In the genomic region with DNA sequence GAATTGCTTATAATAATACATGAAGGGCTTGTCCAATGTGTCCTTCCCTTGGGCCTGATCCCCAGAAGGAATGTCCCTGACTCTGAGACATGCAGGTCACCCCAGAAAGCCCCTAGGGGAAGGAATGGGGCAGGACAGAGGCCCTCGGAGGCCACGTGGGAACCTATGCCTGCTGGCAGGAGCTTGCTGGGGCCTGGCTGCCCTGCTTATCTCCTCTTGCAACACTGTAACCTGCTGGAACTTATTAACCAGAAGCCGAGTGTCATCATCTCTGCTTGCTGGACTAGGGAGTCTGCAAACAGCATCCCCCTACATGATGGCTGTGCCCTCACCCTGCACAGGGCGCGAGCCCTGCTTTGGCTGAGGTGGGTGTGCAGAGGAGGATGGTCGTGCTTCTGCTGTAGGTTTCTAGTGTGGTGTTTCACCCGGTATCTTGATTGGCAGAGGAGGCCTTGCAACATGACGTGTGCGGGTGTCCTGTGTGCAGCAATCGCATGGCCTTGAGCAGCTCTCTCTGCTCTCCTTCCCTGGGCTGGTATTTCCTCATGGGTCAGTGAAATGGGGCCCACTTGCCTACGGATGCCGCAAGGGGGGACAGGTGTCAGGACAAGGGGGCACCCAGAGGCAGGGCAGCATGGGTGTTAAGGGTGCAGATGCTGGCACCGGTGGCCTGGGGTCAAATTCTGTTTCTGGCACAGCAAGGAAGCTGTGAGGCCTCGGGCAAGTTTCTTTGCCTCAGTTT, we compare ENCODE assay signal across 1 cellular context.
A peak's percentile ranks its signal among the peaks of the same experiment; 100 is the strongest.
TF ChIP-seq lines count a peak whose summit lies in the region.

No MANE protein-coding gene starts in this region.

TF ChIP-seq in HepG2, 621 proteins besides CTCF, POLR2A, EP300 and RAD21 (continued from another document and continues in another):
- TF ChIP-seq, protein P1, sequence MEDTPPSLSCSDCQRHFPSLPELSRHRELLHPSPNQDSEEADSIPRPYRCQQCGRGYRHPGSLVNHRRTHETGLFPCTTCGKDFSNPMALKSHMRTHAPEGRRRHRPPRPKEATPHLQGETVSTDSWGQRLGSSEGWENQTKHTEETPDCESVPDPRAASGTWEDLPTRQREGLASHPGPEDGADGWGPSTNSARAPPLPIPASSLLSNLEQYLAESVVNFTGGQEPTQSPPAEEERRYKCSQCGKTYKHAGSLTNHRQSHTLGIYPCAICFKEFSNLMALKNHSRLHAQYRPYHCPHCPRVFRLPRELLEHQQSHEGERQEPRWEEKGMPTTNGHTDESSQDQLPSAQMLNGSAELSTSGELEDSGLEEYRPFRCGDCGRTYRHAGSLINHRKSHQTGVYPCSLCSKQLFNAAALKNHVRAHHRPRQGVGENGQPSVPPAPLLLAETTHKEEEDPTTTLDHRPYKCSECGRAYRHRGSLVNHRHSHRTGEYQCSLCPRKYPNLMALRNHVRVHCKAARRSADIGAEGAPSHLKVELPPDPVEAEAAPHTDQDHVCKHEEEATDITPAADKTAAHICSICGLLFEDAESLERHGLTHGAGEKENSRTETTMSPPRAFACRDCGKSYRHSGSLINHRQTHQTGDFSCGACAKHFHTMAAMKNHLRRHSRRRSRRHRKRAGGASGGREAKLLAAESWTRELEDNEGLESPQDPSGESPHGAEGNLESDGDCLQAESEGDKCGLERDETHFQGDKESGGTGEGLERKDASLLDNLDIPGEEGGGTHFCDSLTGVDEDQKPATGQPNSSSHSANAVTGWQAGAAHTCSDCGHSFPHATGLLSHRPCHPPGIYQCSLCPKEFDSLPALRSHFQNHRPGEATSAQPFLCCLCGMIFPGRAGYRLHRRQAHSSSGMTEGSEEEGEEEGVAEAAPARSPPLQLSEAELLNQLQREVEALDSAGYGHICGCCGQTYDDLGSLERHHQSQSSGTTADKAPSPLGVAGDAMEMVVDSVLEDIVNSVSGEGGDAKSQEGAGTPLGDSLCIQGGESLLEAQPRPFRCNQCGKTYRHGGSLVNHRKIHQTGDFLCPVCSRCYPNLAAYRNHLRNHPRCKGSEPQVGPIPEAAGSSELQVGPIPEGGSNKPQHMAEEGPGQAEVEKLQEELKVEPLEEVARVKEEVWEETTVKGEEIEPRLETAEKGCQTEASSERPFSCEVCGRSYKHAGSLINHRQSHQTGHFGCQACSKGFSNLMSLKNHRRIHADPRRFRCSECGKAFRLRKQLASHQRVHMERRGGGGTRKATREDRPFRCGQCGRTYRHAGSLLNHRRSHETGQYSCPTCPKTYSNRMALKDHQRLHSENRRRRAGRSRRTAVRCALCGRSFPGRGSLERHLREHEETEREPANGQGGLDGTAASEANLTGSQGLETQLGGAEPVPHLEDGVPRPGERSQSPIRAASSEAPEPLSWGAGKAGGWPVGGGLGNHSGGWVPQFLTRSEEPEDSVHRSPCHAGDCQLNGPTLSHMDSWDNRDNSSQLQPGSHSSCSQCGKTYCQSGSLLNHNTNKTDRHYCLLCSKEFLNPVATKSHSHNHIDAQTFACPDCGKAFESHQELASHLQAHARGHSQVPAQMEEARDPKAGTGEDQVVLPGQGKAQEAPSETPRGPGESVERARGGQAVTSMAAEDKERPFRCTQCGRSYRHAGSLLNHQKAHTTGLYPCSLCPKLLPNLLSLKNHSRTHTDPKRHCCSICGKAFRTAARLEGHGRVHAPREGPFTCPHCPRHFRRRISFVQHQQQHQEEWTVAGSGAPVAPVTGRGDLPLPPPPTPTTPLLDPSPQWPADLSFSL (CRISPR knock-in tag; IDR thresholded peaks at IDR 0.05), result peak; percentile 42; the same call in 1 of the 2 replicates
- TF ChIP-seq GABPA (IDR thresholded peaks at IDR 0.05; ENCODE audit: low read depth, low read length), result no peak
- TF ChIP-seq GABPA (CRISPR knock-in tag; IDR thresholded peaks at IDR 0.05; ENCODE audit: low read depth), result no peak
- no peak for TF ChIP-seq ZNF367 (CRISPR knock-in tag; IDR thresholded peaks at IDR 0.05; ENCODE audit: borderline replicate concordance)
- TF ChIP-seq RFX5 (IDR thresholded peaks at IDR 0.05; ENCODE audit: low read depth, low read length), result no peak
- TF ChIP-seq CENPBD1 (CRISPR knock-in tag; IDR thresholded peaks at IDR 0.05; ENCODE audit: borderline replicate concordance, low read depth), result no peak; the same call in 1 of the 2 replicates
- TF ChIP-seq ZNF776 (CRISPR knock-in tag; IDR thresholded peaks at IDR 0.05), result no peak
- TF ChIP-seq HNRNPL (IDR thresholded peaks at IDR 0.05; ENCODE audit: low read depth, low read length), result peak; percentile 80; the same call in 1 of the 2 replicates
- TF ChIP-seq HOMEZ (CRISPR knock-in tag; IDR thresholded peaks at IDR 0.05; ENCODE audit: low read depth), result peak; percentile 41; the same call in 1 of the 2 replicates
- TF ChIP-seq ZNF232 (CRISPR knock-in tag; IDR thresholded peaks at IDR 0.05; ENCODE audit: borderline replicate concordance), result 0 out of 2 replicates have a peak, but pooled peaks have one; percentile 78
- peak; percentile 60 for TF ChIP-seq ETV5 (CRISPR knock-in tag; IDR thresholded peaks at IDR 0.05; ENCODE audit: borderline replicate concordance)
- no peak for TF ChIP-seq NR3C1 (CRISPR knock-in tag; IDR thresholded peaks at IDR 0.05)
- TF ChIP-seq ZNF234 (CRISPR knock-in tag; conservative IDR thresholded peaks at IDR 0.05), result 0 out of 2 replicates have a peak, but pooled peaks have one; percentile 35
- no peak for TF ChIP-seq FIP1L1 (IDR thresholded peaks at IDR 0.05; ENCODE audit: borderline replicate concordance, insufficient read depth, low read depth, low read length)
- TF ChIP-seq CHD2 (IDR thresholded peaks at IDR 0.05; ENCODE audit: low read depth, low read length), result no peak
- TF ChIP-seq ZFP1 (CRISPR knock-in tag; IDR thresholded peaks at IDR 0.05), result peak; percentile 52; the same call in 1 of the 2 replicates
- TF ChIP-seq ZNF576 (CRISPR knock-in tag; IDR thresholded peaks at IDR 0.05), result no peak
- peak; percentile 88; the same call in 1 of the 2 replicates for TF ChIP-seq ZNF547 (CRISPR knock-in tag; IDR thresholded peaks at IDR 0.05)
- TF ChIP-seq TAF1 (CRISPR knock-in tag; IDR thresholded peaks at IDR 0.05), result peak; percentile 60; the same call in 1 of the 2 replicates
- TF ChIP-seq SMYD3 (CRISPR knock-in tag; IDR thresholded peaks at IDR 0.05), result no peak
- TF ChIP-seq KDM2A (CRISPR knock-in tag; IDR thresholded peaks at IDR 0.05; ENCODE audit: borderline replicate concordance, low read depth), result peak; percentile 78
- TF ChIP-seq, protein P2, sequence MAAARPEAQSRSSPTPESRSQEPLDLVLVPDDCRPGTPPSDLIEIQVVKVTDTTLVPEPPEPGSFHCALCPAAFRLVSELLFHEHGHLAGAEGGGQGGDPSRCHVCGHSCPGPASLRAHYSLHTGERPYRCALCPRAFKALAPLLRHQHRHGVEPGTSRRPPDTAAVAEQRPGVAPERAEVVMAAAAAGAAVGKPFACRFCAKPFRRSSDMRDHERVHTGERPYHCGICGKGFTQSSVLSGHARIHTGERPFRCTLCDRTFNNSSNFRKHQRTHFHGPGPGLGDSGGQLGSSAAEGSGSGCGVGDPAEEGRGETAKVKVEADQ (CRISPR knock-in tag; IDR thresholded peaks at IDR 0.05; ENCODE audit: borderline replicate concordance), result peak; percentile 52; the same call in 1 of the 2 replicates
- TF ChIP-seq TCF7 (IDR thresholded peaks at IDR 0.05; ENCODE audit: low read depth), result peak; percentile 16; the same call in 1 of the 2 replicates
- TF ChIP-seq CEBPG (CRISPR knock-in tag; IDR thresholded peaks at IDR 0.05), result peak; percentile 95
- peak; percentile 88 for TF ChIP-seq ZFY (CRISPR knock-in tag; IDR thresholded peaks at IDR 0.05)
- peak; percentile 68; the same call in 1 of the 2 replicates for TF ChIP-seq ZNF614 (CRISPR knock-in tag; IDR thresholded peaks at IDR 0.05; ENCODE audit: borderline replicate concordance)
- 0 out of 2 replicates have a peak, but pooled peaks have one; percentile 66 for TF ChIP-seq ZNF274 (CRISPR knock-in tag; IDR thresholded peaks at IDR 0.05)
- TF ChIP-seq RNF2 (conservative IDR thresholded peaks at IDR 0.05; ENCODE audit: low read depth), result 0 out of 2 replicates have a peak, but pooled peaks have one; percentile 42
- no peak for TF ChIP-seq ZNF570 (CRISPR knock-in tag; IDR thresholded peaks at IDR 0.05; ENCODE audit: borderline replicate concordance)
- TF ChIP-seq, protein P3, sequence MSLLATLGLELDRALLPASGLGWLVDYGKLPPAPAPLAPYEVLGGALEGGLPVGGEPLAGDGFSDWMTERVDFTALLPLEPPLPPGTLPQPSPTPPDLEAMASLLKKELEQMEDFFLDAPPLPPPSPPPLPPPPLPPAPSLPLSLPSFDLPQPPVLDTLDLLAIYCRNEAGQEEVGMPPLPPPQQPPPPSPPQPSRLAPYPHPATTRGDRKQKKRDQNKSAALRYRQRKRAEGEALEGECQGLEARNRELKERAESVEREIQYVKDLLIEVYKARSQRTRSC (CRISPR knock-in tag; IDR thresholded peaks at IDR 0.05; ENCODE audit: low read depth), result 0 out of 2 replicates have a peak, but pooled peaks have one; percentile 48
- TF ChIP-seq SAFB2 (CRISPR knock-in tag; IDR thresholded peaks at IDR 0.05; ENCODE audit: borderline replicate concordance, low read depth), result no peak
- peak; percentile 76; the same call in 1 of the 2 replicates for TF ChIP-seq KDM4B (CRISPR knock-in tag; IDR thresholded peaks at IDR 0.05)
- TF ChIP-seq ZNF549 (CRISPR knock-in tag; IDR thresholded peaks at IDR 0.05), result no peak
- no peak for TF ChIP-seq ZNF768 (CRISPR knock-in tag; IDR thresholded peaks at IDR 0.05)
- TF ChIP-seq ZNF660 (CRISPR knock-in tag; IDR thresholded peaks at IDR 0.05; ENCODE audit: borderline replicate concordance, low read depth), result no peak
- TF ChIP-seq ZHX1 (CRISPR knock-in tag; IDR thresholded peaks at IDR 0.05; ENCODE audit: low read depth), result no peak; the same call in 1 of the 2 replicates
- peak; percentile 66 for TF ChIP-seq ZNF263 (CRISPR knock-in tag; IDR thresholded peaks at IDR 0.05)
- TF ChIP-seq REPIN1 (CRISPR knock-in tag; IDR thresholded peaks at IDR 0.05; ENCODE audit: borderline replicate concordance, low read depth), result peak; percentile 92
- TF ChIP-seq, protein P4, sequence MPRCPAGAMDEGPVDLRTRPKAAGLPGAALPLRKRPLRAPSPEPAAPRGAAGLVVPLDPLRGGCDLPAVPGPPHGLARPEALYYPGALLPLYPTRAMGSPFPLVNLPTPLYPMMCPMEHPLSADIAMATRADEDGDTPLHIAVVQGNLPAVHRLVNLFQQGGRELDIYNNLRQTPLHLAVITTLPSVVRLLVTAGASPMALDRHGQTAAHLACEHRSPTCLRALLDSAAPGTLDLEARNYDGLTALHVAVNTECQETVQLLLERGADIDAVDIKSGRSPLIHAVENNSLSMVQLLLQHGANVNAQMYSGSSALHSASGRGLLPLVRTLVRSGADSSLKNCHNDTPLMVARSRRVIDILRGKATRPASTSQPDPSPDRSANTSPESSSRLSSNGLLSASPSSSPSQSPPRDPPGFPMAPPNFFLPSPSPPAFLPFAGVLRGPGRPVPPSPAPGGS (CRISPR knock-in tag; IDR thresholded peaks at IDR 0.05), result peak; percentile 36
- no peak for TF ChIP-seq STAT5B (CRISPR knock-in tag; IDR thresholded peaks at IDR 0.05)
- TF ChIP-seq ZNF260 (CRISPR knock-in tag; IDR thresholded peaks at IDR 0.05; ENCODE audit: borderline replicate concordance, low read depth), result no peak
- no peak for TF ChIP-seq ZNF33A (CRISPR knock-in tag; IDR thresholded peaks at IDR 0.05; ENCODE audit: borderline replicate concordance)
- peak; percentile 30; the same call in 1 of the 2 replicates for TF ChIP-seq STAG1 (CRISPR knock-in tag; IDR thresholded peaks at IDR 0.05)
- peak; percentile 64; the same call in 1 of the 2 replicates for TF ChIP-seq KDM3A (CRISPR knock-in tag; IDR thresholded peaks at IDR 0.05; ENCODE audit: low read depth)
- 0 out of 2 replicates have a peak, but pooled peaks have one; percentile 38 for TF ChIP-seq ZNF546 (CRISPR knock-in tag; conservative IDR thresholded peaks at IDR 0.05)
